16 cellular contexts compared by ENCODE assay signal in genomic region chr12:51913071-51914033, GRCh38. TPM values are rescaled to one million over a fixed set of nuclear protein-coding genes. Genes with fewer than 3 reads are reported as not detected.
DNase-seq lines count a peak whose midpoint lies in the region; ATAC-seq and TF ChIP-seq lines count a peak whose summit lies in the region.
"Had no signal": no experiment of that assay in that cellular context is flagged by ENCODE, and none has a peak within 500 bp of the region (broad histone marks: within the 10 kb centered on the region; RNA-seq: fewer than 3 reads in every experiment).

No MANE protein-coding gene starts in this region.

- H3K27ac ChIP-seq in lung (ENCODE audit: low read depth in 1 of 2, low read length in 1 of 2) (peak overlapping the region in 1 of 2 donors; percentile 85), aorta (ENCODE audit: low read depth in 1 of 2, low read length in 2 of 2) (no peak overlapping the region)
- H3K27ac ChIP-seq: prostate gland had no signal

- CTCF ChIA-PET in activated naive CD4-positive, alpha-beta T cell treated with anti-CD3 and anti-CD28 coated beads for 36 hours (lab: Charles Lee), result interaction anchor here (0.7 to 2.1 kb wide), 5 partner anchors 8 to 110 kb away, joined by 3 to 9 read pairs (median 4); no protein-coding TSS in a partner anchor

- H3K27me3 ChIP-seq in lung (ENCODE audit: control insufficient read depth, insufficient read depth), result no peaks in the 10 kb centered on the region
- no peaks in the 10 kb centered on the region for H3K27me3 ChIP-seq in aorta (ENCODE audit: control insufficient read depth in 1 of 2, insufficient read depth in 2 of 2, low read length in 1 of 2)

- WGBS in lung, 2 donors, result 66 to 68% methylated on average over 27 to 30 of the region's 30 CpGs
- 88% methylated on average over 30 of the region's 30 CpGs for WGBS in aorta, 2 donors

- DNase-seq in activated CD8-positive, alpha-beta memory T cell treated with anti-CD3 and anti-CD28 coated beads for 24 hours, result peak; percentile 50
- no peak for DNase-seq in activated CD8-positive, alpha-beta memory T cell treated with anti-CD3 and anti-CD28 coated beads, Interleukin-2, amount 50 U/mL, for 48 hours
- DNase-seq in lung (ENCODE audit: low spot score) (no peak), aorta (peak; percentile 49 to 78), SKM-1 treated with dmso at 0.1 percent for 144 hours (lab: John Stamatoyannopoulos, UW; ENCODE audit: unreplicated experiment) (no peak)
- no peak for DNase-seq in activated naive CD4-positive, alpha-beta T cell treated with anti-CD3 and anti-CD28 coated beads for 36 hours
- DNase-seq: ACHN; activated naive CD8-positive, alpha-beta T cell treated with anti-CD3 and anti-CD28 coated beads for 36 hours; dermis blood vessel endothelial cell; NCI-H1436 had no signal

- H3K4me3 ChIP-seq in lung (peak overlapping the region; percentile 59), aorta (ENCODE audit: low read length in 2 of 2) (no peak overlapping the region)
- H3K4me3 ChIP-seq: prostate gland had no signal

- peaks cover 0 to 2% of the 10 kb centered on the region in 2 donors for H3K9me3 ChIP-seq in lung (ENCODE audit: control insufficient read depth in 2 of 2, insufficient read depth in 1 of 2, low read length in 1 of 2)
- no peaks in the 10 kb centered on the region for H3K9me3 ChIP-seq in aorta (ENCODE audit: control insufficient read depth, low read length)
- H3K9me3 ChIP-seq: prostate gland had no signal

- peaks cover 25% of the 10 kb centered on the region for H3K27me3 Mint-ChIP-seq in dendritic cell treated with granulocyte-macrophage colony-stimulating factor and Interleukin-4, amounts not matched to agents 40 ng/mL and 50 ng/mL, for 4 days
- H3K27me3 Mint-ChIP-seq in activated naive CD4-positive, alpha-beta T cell treated with anti-CD3 and anti-CD28 coated beads for 36 hours (ENCODE audit: low read depth), result peaks cover 9% of the 10 kb centered on the region

- no peak overlapping the region for H3K4me3 Mint-ChIP-seq in dendritic cell treated with granulocyte-macrophage colony-stimulating factor and Interleukin-4, amounts not matched to agents 40 ng/mL and 50 ng/mL, for 4 days
- H3K4me3 Mint-ChIP-seq in activated naive CD4-positive, alpha-beta T cell treated with anti-CD3 and anti-CD28 coated beads for 36 hours, result no peak overlapping the region
- H3K4me3 Mint-ChIP-seq: activated naive CD8-positive, alpha-beta T cell treated with anti-CD3 and anti-CD28 coated beads for 36 hours had no signal

- H3K4me1 ChIP-seq in lung (ENCODE audit: control insufficient read depth in 2 of 2, insufficient read depth in 2 of 2, low read length in 2 of 2) (peaks cover 4 to 14% of the 10 kb centered on the region in 2 donors), aorta (ENCODE audit: control insufficient read depth in 1 of 2, insufficient read depth in 2 of 2, low read length in 2 of 2) (no peaks in the 10 kb centered on the region)
- H3K4me1 ChIP-seq: prostate gland had no signal

- peak overlapping the region; percentile 79 for H3K27ac Mint-ChIP-seq in dendritic cell treated with granulocyte-macrophage colony-stimulating factor and Interleukin-4, amounts not matched to agents 40 ng/mL and 50 ng/mL, for 4 days
- no peak overlapping the region for H3K27ac Mint-ChIP-seq in activated naive CD4-positive, alpha-beta T cell treated with anti-CD3 and anti-CD28 coated beads for 36 hours
- H3K27ac Mint-ChIP-seq: activated naive CD8-positive, alpha-beta T cell treated with anti-CD3 and anti-CD28 coated beads for 36 hours had no signal

- no peak for TF ChIP-seq CTCF in lung (IDR thresholded peaks at IDR 0.05; ENCODE audit: control extremely low read depth, extremely low read depth)

- intact Hi-C loops in dendritic cell treated with granulocyte-macrophage colony-stimulating factor and Interleukin-4, amounts not matched to agents 40 ng/mL and 50 ng/mL, for 4 days (cut with micrococcal nuclease), result no loop called here
- intact Hi-C loops in aorta (cut with DNase I), result no loop called here
- intact Hi-C loops in activated naive CD4-positive, alpha-beta T cell treated with anti-CD3 and anti-CD28 coated beads for 36 hours (cut with micrococcal nuclease), result no loop called here

- peaks cover 0 to 23% of the 10 kb centered on the region in 2 donors for H3K36me3 ChIP-seq in lung (ENCODE audit: control insufficient read depth in 2 of 2, insufficient read depth in 2 of 2, low read length in 2 of 2)
- no peaks in the 10 kb centered on the region for H3K36me3 ChIP-seq in aorta (ENCODE audit: control insufficient read depth in 1 of 2, insufficient read depth in 2 of 2, low read length in 1 of 2)
- H3K36me3 ChIP-seq: prostate gland had no signal

- peaks cover 52% of the 10 kb centered on the region for H3K4me1 Mint-ChIP-seq in dendritic cell treated with granulocyte-macrophage colony-stimulating factor and Interleukin-4, amounts not matched to agents 40 ng/mL and 50 ng/mL, for 4 days (ENCODE audit: low read depth)
- H3K4me1 Mint-ChIP-seq in activated naive CD4-positive, alpha-beta T cell treated with anti-CD3 and anti-CD28 coated beads for 36 hours (ENCODE audit: low read depth), result no peaks in the 10 kb centered on the region
- H3K4me1 Mint-ChIP-seq: activated naive CD8-positive, alpha-beta T cell treated with anti-CD3 and anti-CD28 coated beads for 36 hours had no signal

- H3K9me3 Mint-ChIP-seq in dendritic cell treated with granulocyte-macrophage colony-stimulating factor and Interleukin-4, amounts not matched to agents 40 ng/mL and 50 ng/mL, for 4 days, result no peaks in the 10 kb centered on the region
- no peaks in the 10 kb centered on the region for H3K9me3 Mint-ChIP-seq in activated naive CD4-positive, alpha-beta T cell treated with anti-CD3 and anti-CD28 coated beads for 36 hours
- H3K9me3 Mint-ChIP-seq: activated naive CD8-positive, alpha-beta T cell treated with anti-CD3 and anti-CD28 coated beads for 36 hours had no signal

- no peak for ATAC-seq in lung (ENCODE audit: insufficient read depth, low FRiP score)
- ATAC-seq in aorta (ENCODE audit: low FRiP score), result no peak
- ATAC-seq in HG03139 (IDR thresholded peaks at IDR 0.05; ENCODE audit: unreplicated experiment), result no peak

- peaks cover 12% of the 10 kb centered on the region for H3K36me3 Mint-ChIP-seq in dendritic cell treated with granulocyte-macrophage colony-stimulating factor and Interleukin-4, amounts not matched to agents 40 ng/mL and 50 ng/mL, for 4 days (ENCODE audit: low read depth)
- H3K36me3 Mint-ChIP-seq in activated naive CD4-positive, alpha-beta T cell treated with anti-CD3 and anti-CD28 coated beads for 36 hours (ENCODE audit: low read depth), result no peaks in the 10 kb centered on the region
- H3K36me3 Mint-ChIP-seq: activated naive CD8-positive, alpha-beta T cell treated with anti-CD3 and anti-CD28 coated beads for 36 hours had no signal

RNA-seq across cellular contexts. Expression of gene ACVRL1, which starts 6.0 kb away (rescaled TPM):
- total RNA-seq in lung (100 to 1,000 TPM; 101 to 186 TPM), aorta (10 to 100 TPM; 53.6 to 96.9 TPM)
- polyA plus RNA-seq in lung (100 to 1,000 TPM in 1 of 2 donors, 10 to 100 TPM in 1; 76.1 to 130 TPM), aorta (10 to 100 TPM in 1 of 2 donors, 1 to 10 TPM in 1; 3.4 to 13.5 TPM)
- not detected for total RNA-seq in activated naive CD4-positive, alpha-beta T cell treated with anti-CD3 and anti-CD28 coated beads for 36 hours
- total RNA-seq: activated naive CD8-positive, alpha-beta T cell treated with anti-CD3 and anti-CD28 coated beads for 36 hours; T-helper 2 cell treated with Interferon-gamma antibody and Interleukin-4, amounts not matched to agents 100 ng/mL and 5 ng/mL, for 36 hours had no signal

RNA-seq across cellular contexts. Expression of gene ANKRD33, which starts 25.4 kb away (rescaled TPM):
- total RNA-seq in lung, result under 1 TPM; 0.14 to 0.21 TPM
- under 1 TPM; 0.24 to 0.50 TPM for polyA plus RNA-seq in lung
- total RNA-seq in aorta, result under 1 TPM in 1 of 2 donors, not detected in 1; 0.54 TPM
- not detected for polyA plus RNA-seq in aorta
- not detected for total RNA-seq in activated naive CD4-positive, alpha-beta T cell treated with anti-CD3 and anti-CD28 coated beads for 36 hours
- total RNA-seq: activated naive CD8-positive, alpha-beta T cell treated with anti-CD3 and anti-CD28 coated beads for 36 hours; dermis blood vessel endothelial cell; lower leg skin; prostate gland; subcutaneous adipose tissue; T-helper 2 cell treated with Interferon-gamma antibody and Interleukin-4, amounts not matched to agents 100 ng/mL and 5 ng/mL, for 36 hours had no signal

RNA-seq across cellular contexts. Expression of gene ACVR1B, which starts 38.1 kb away (rescaled TPM):
- 10 to 100 TPM; 14.0 to 41.7 TPM for total RNA-seq in lung
- 10 to 100 TPM; 14.3 to 27.7 TPM for polyA plus RNA-seq in lung
- 10 to 100 TPM; 24.0 to 24.5 TPM for total RNA-seq in aorta
- 1 to 10 TPM; 2.3 to 6.9 TPM for polyA plus RNA-seq in aorta
- 1 to 10 TPM; 8.7 to 9.1 TPM for total RNA-seq in activated naive CD4-positive, alpha-beta T cell treated with anti-CD3 and anti-CD28 coated beads for 36 hours

Comparison
In these comparisons a context has a peak if more than half of its experiments do, and no peak if none do; other contexts are left out.
1. DNase-seq: peak in activated CD8-positive, alpha-beta memory T cell treated with anti-CD3 and anti-CD28 coated beads for 24 hours (single experiment) and aorta (2 of 2); none in activated CD8-positive, alpha-beta memory T cell treated with anti-CD3 and anti-CD28 coated beads, Interleukin-2, amount 50 U/mL, for 48 hours (single experiment), lung (single experiment), activated naive CD4-positive, alpha-beta T cell treated with anti-CD3 and anti-CD28 coated beads for 36 hours (single experiment) and SKM-1 treated with dmso at 0.1 percent for 144 hours (single experiment).
2. RNA of gene ACVRL1, which starts 6.0 kb away (total RNA-seq): 101 to 186 TPM in lung and 53.6 to 96.9 TPM in aorta; not detected in activated naive CD4-positive, alpha-beta T cell treated with anti-CD3 and anti-CD28 coated beads for 36 hours; every median in the first group is over 10 times any median in the second.